10 cellular contexts compared by ENCODE assay signal in genomic region chr15:94287794-94288246, GRCh38. TPM values are rescaled to one million over a fixed set of nuclear protein-coding genes. Genes with fewer than 3 reads are reported as not detected.
DNase-seq lines count a peak whose midpoint lies in the region; ATAC-seq and TF ChIP-seq lines count a peak whose summit lies in the region.
"Had no signal": no experiment of that assay in that cellular context is flagged by ENCODE, and none has a peak within 500 bp of the region (broad histone marks: within the 10 kb centered on the region; RNA-seq: fewer than 3 reads in every experiment).

No MANE protein-coding gene starts in this region.

- intact Hi-C loops in stomach (cut with DNase I; ENCODE audit: low total_unique reads): no loop called here
- intact Hi-C loops in breast epithelium (cut with DNase I; ENCODE audit: low total_unique reads): no loop called here

- TF ChIP-seq CTCF in stomach (IDR thresholded peaks at IDR 0.05) (no peak), breast epithelium (IDR thresholded peaks at IDR 0.05) (no peak), osteocyte (IDR thresholded peaks at IDR 0.05) (no peak)

- peak; percentile 100 for ATAC-seq in GM19324 (IDR thresholded peaks at IDR 0.05; ENCODE audit: low FRiP score, unreplicated experiment)
- ATAC-seq in HG03175 (IDR thresholded peaks at IDR 0.05; ENCODE audit: unreplicated experiment): peak; percentile 100

- WGBS in stomach, 5 donors: 58 to 65% (median 60%) methylated on average over 4 of the region's 4 CpGs

- no peaks in the 10 kb centered on the region for H3K36me3 Mint-ChIP-seq in osteocyte (ENCODE audit: unreplicated experiment)
- H3K36me3 Mint-ChIP-seq: brain had no signal

- no peak overlapping the region for H3K27ac Mint-ChIP-seq in osteocyte (ENCODE audit: unreplicated experiment)
- H3K27ac Mint-ChIP-seq: brain had no signal

- peaks cover 19% of the 10 kb centered on the region for H3K9me3 Mint-ChIP-seq in osteocyte (ENCODE audit: unreplicated experiment)

- H3K4me3 Mint-ChIP-seq in osteocyte (ENCODE audit: unreplicated experiment): no peak overlapping the region
- H3K4me3 Mint-ChIP-seq: brain had no signal

- H3K27me3 ChIP-seq in stomach (no peaks in the 10 kb centered on the region), breast epithelium (no peaks in the 10 kb centered on the region)
- H3K27me3 ChIP-seq: pancreas had no signal

- peaks cover 4% of the 10 kb centered on the region for H3K27me3 Mint-ChIP-seq in osteocyte (ENCODE audit: unreplicated experiment)

- H3K4me1 Mint-ChIP-seq in osteocyte (ENCODE audit: unreplicated experiment): no peaks in the 10 kb centered on the region
- H3K4me1 Mint-ChIP-seq: brain had no signal

- TF ChIP-seq EP300 in stomach (IDR thresholded peaks at IDR 0.05): no peak

- TF ChIP-seq POLR2A in stomach (IDR thresholded peaks at IDR 0.05) (no peak), breast epithelium (IDR thresholded peaks at IDR 0.05) (no peak)

- peak overlapping the region in 2 of 5 donors; percentile 13 to 40 for H3K27ac ChIP-seq in stomach
- H3K27ac ChIP-seq in breast epithelium: no peak overlapping the region
- H3K27ac ChIP-seq: pancreas had no signal

- DNase-seq in CMK (ENCODE audit: low read depth): peak; percentile 84
- DNase-seq in activated CD4-positive, alpha-beta T cell treated with anti-CD3 and anti-CD28 coated beads, Interleukin-2, amount 50 U/mL, for 48 hours: peak; percentile 33 to 49
- DNase-seq in stomach: peak; percentile 31
- DNase-seq in AG20443 (ENCODE audit: low spot score): no peak
- DNase-seq in breast epithelium (ENCODE audit: low spot score in 2 of 2): no peak
- no peak for DNase-seq in osteocyte (ENCODE audit: extremely low spot score, unreplicated experiment)
- DNase-seq: pancreas had no signal

- H3K9me3 ChIP-seq in stomach (no peaks in the 10 kb centered on the region), breast epithelium (no peaks in the 10 kb centered on the region)
- H3K9me3 ChIP-seq: pancreas had no signal

- H3K4me1 ChIP-seq in stomach (peaks cover 0 to 40% (median 8%) of the 10 kb centered on the region in 4 donors), breast epithelium (no peaks in the 10 kb centered on the region)

- H3K36me3 ChIP-seq in stomach: no peaks in the 10 kb centered on the region
- no peaks in the 10 kb centered on the region for H3K36me3 ChIP-seq in breast epithelium
- H3K36me3 ChIP-seq: pancreas had no signal

- no peak overlapping the region for H3K4me3 ChIP-seq in stomach
- H3K4me3 ChIP-seq in breast epithelium: no peak overlapping the region
- H3K4me3 ChIP-seq: pancreas had no signal

RNA-seq across cellular contexts. Expression of gene MCTP2, which starts 56.5 kb away (rescaled TPM):
- total RNA-seq in stomach (10 to 100 TPM in 4 of 5 donors, 1 to 10 TPM in 1; 7.1 to 62.4 (median 34.8) TPM), breast epithelium (10 to 100 TPM in 2 of 3 donors, 1 to 10 TPM in 1; 6.4 to 46.2 (median 25.9) TPM), osteocyte (0.26 and 0.32 TPM in 2 replicates)
- polyA plus RNA-seq in stomach: 1 to 10 TPM; 2.8 to 5.9 (median 5.8) TPM

Comparison
In these comparisons a context has a peak if more than half of its experiments do, and no peak if none do; other contexts are left out.
1. DNase-seq: peak in CMK (single experiment), activated CD4-positive, alpha-beta T cell treated with anti-CD3 and anti-CD28 coated beads, Interleukin-2, amount 50 U/mL, for 48 hours (2 of 2) and stomach (single experiment); none in AG20443 (single experiment), breast epithelium (0 of 2) and osteocyte (single experiment).